8 cellular contexts compared by ENCODE assay signal in the genomic region with DNA sequence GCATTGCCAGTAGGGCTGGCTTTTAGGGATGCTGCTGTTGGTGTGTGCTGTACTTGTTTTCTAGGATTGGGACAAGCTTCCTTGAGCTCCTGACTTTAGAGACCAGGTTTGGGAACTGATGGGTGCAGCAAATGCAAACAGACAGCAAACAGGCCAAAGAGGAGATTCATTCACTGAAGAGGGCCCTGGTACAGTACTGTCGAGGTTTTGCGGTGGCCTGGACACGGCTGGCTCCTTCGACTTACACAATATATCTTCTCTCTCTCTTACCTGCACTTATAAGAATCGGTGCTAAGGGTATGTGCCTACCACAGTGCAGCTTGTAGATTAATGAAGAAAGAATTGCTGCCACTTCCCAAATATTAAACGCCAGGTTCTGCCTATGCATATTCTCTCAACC. TPM values are rescaled to one million over a fixed set of nuclear protein-coding genes. Genes with fewer than 3 reads are reported as not detected.
DNase-seq lines count a peak whose midpoint lies in the region; ATAC-seq and TF ChIP-seq lines count a peak whose summit lies in the region.

No MANE protein-coding gene starts in this region.

- H3K9ac ChIP-seq in iPS-20b (ENCODE audit: low read depth, low read length) = peak overlapping the region; percentile 93; the same call in 1 of the 2 replicates

- peak overlapping the region; percentile 90 to 95 for H3K27ac Mint-ChIP-seq in activated naive CD4-positive, alpha-beta T cell treated with anti-CD3 and anti-CD28 coated beads, Interleukin-2, amount 50 U/mL, for 72 hours
- H3K27ac Mint-ChIP-seq in stimulated activated effector memory CD8-positive, alpha-beta T cell treated with anti-CD3 and anti-CD28 coated beads, Interleukin-12 subunit alpha, Interleukin-12 subunit beta, amount 100 ng/mL, for 72 hours = peak overlapping the region; percentile 92

- no peak for TF ChIP-seq CTCF in HL-60 (IDR thresholded peaks at IDR 0.05; ENCODE audit: insufficient read depth, low read length)

- H3K4me3 Mint-ChIP-seq in stimulated activated effector memory CD8-positive, alpha-beta T cell treated with anti-CD3 and anti-CD28 coated beads, Interleukin-12 subunit alpha, Interleukin-12 subunit beta, amount 100 ng/mL, for 72 hours = peak overlapping the region; percentile 83

- H3K27ac ChIP-seq in HL-60 (replicated peaks) (peak overlapping the region; percentile 63), iPS-20b (ENCODE audit: low read length) (no peak overlapping the region)

- peaks cover 0 to 5% of the 10 kb centered on the region in 2 donors for H3K36me3 Mint-ChIP-seq in activated naive CD4-positive, alpha-beta T cell treated with anti-CD3 and anti-CD28 coated beads, Interleukin-2, amount 50 U/mL, for 72 hours
- H3K36me3 Mint-ChIP-seq in stimulated activated effector memory CD8-positive, alpha-beta T cell treated with anti-CD3 and anti-CD28 coated beads, Interleukin-12 subunit alpha, Interleukin-12 subunit beta, amount 100 ng/mL, for 72 hours = peaks cover 13% of the 10 kb centered on the region

- H3K4me1 Mint-ChIP-seq in stimulated activated effector memory CD8-positive, alpha-beta T cell treated with anti-CD3 and anti-CD28 coated beads, Interleukin-12 subunit alpha, Interleukin-12 subunit beta, amount 100 ng/mL, for 72 hours = peaks cover 24% of the 10 kb centered on the region

- DNase-seq in HL-60 (ENCODE audit: low read depth in 1 of 2, low spot score in 1 of 2) = no peak
- DNase-seq in activated naive CD4-positive, alpha-beta T cell treated with anti-CD3 and anti-CD28 coated beads, Interleukin-2, amount 50 U/mL, for 72 hours (ENCODE audit: low spot score in 2 of 2) = no peak
- peak in 1 of 2 donors; percentile 47 for DNase-seq in stimulated activated effector memory CD8-positive, alpha-beta T cell treated with anti-CD3 and anti-CD28 coated beads, Interleukin-12 subunit alpha, Interleukin-12 subunit beta, amount 100 ng/mL, for 72 hours (ENCODE audit: low spot score in 2 of 2)
- no peak for DNase-seq in NCI-H2171 (lab: John Stamatoyannopoulos, UW)
- DNase-seq in NCI-H446 treated with DMSO at 0.1 percent for 48 hours (lab: John Stamatoyannopoulos, UW) = no peak
- DNase-seq in UCSD-AML1 (lab: John Stamatoyannopoulos, UW; ENCODE audit: unreplicated experiment) = no peak
- DNase-seq in activated gamma-delta T cell (lab: John Stamatoyannopoulos, UW) = no peak

- H3K9me3 Mint-ChIP-seq in activated naive CD4-positive, alpha-beta T cell treated with anti-CD3 and anti-CD28 coated beads, Interleukin-2, amount 50 U/mL, for 72 hours = no peaks in the 10 kb centered on the region
- H3K9me3 Mint-ChIP-seq in stimulated activated effector memory CD8-positive, alpha-beta T cell treated with anti-CD3 and anti-CD28 coated beads, Interleukin-12 subunit alpha, Interleukin-12 subunit beta, amount 100 ng/mL, for 72 hours = no peaks in the 10 kb centered on the region

- no peaks in the 10 kb centered on the region for H3K9me3 ChIP-seq in iPS-20b (ENCODE audit: insufficient read depth, low read depth, low read length)

- no peaks in the 10 kb centered on the region for H3K36me3 ChIP-seq in iPS-20b (ENCODE audit: insufficient read depth, low read depth, low read length)

- H3K4me3 ChIP-seq in HL-60 (replicated peaks; ENCODE audit: insufficient read depth, low read length) (peak overlapping the region; percentile 64), iPS-20b (ENCODE audit: low read length) (peak overlapping the region; percentile 92)

- no peaks in the 10 kb centered on the region for H3K27me3 ChIP-seq in HL-60 (ENCODE audit: insufficient read depth, poor library complexity, severe bottlenecking)
- no peaks in the 10 kb centered on the region; the same call in 1 of the 2 replicates for H3K27me3 ChIP-seq in iPS-20b (ENCODE audit: insufficient read depth, low read length)

- peaks cover 4% of the 10 kb centered on the region; the same call in 1 of the 2 replicates for H3K4me1 ChIP-seq in iPS-20b (ENCODE audit: insufficient read depth, low read length)

- no peak for ATAC-seq in activated naive CD4-positive, alpha-beta T cell treated with anti-CD3 and anti-CD28 coated beads, Interleukin-2, amount 50 U/mL, for 72 hours
- no peak for ATAC-seq in stimulated activated effector memory CD8-positive, alpha-beta T cell treated with anti-CD3 and anti-CD28 coated beads, Interleukin-12 subunit alpha, Interleukin-12 subunit beta, amount 100 ng/mL, for 72 hours

RNA-seq across cellular contexts. Expression of gene ATP1A1, which starts 44.6 kb away (rescaled TPM):
- 100 to 1,000 TPM; 220 to 337 TPM for total RNA-seq in activated naive CD4-positive, alpha-beta T cell treated with anti-CD3 and anti-CD28 coated beads, Interleukin-2, amount 50 U/mL, for 72 hours
